Comparison of ENCODE assay signal across 18 cellular contexts in the genomic region with DNA sequence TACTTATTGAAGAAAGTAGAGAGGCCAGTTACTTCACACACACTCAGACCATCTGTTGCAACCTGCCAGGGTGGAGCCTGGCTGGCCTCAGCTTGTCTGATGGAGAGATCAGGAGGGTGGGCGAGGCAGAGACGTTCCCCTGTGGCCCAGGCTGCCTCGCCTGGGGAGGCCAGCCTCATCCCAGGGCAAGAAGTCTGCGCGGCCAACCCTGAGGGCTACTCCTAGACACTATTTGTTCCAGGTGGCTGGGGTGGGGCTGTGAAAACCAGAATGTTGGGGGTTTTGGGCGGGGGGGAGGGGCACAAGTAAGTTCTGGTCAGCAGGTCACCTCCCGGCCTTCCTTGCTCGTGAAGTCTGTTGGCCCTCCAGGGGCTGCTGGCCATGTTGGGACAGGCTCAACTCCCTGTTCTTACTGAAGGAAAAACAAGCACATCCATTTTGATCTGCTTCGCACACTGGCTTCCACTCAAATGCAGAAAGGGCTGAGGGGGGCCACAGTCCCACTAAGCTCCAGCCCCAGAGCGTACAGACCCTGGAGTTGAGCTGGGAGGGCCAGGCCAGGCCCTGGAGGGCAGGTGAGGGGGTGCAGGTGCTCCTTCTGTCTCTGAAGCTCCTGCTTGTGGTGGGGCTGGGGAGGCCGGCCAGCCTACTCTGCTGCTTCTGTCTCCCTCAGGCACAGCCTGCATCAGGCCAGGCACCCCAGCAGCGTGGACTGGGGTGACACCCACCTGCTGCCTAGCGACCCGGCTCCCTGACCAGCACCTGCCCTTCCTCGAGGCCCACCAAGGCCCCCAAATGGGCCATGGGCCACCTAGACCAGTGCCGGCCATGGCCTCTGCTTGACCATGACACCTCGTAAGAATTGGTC. TPM values are rescaled to one million over a fixed set of nuclear protein-coding genes. Genes with fewer than 3 reads are reported as not detected.
DNase-seq lines count a peak whose midpoint lies in the region; ATAC-seq, FAIRE-seq and TF ChIP-seq lines count a peak whose summit lies in the region.
"Had no signal": no experiment of that assay in that cellular context is flagged by ENCODE, and none has a peak within 500 bp of the region (broad histone marks: within the 10 kb centered on the region; RNA-seq: fewer than 3 reads in every experiment).

No MANE protein-coding gene starts in this region.

- H3K4me3 ChIP-seq in CD8-positive, alpha-beta memory T cell (ENCODE audit: low read length): no peak overlapping the region
- H3K4me3 ChIP-seq in GM12878 (no peak overlapping the region), neutrophil (ENCODE audit: low read depth in 1 of 2, low read length in 1 of 2) (no peak overlapping the region), Karpas-422 (ENCODE audit: low read length) (no peak overlapping the region)
- H3K4me3 ChIP-seq: BLaER1, GM23248, lung had no signal

- ATAC-seq in CD4-positive, alpha-beta T cell (ENCODE audit: poor library complexity): no peak
- ATAC-seq in GM12878 (peak; percentile 10), HG03469 (IDR thresholded peaks at IDR 0.05; ENCODE audit: unreplicated experiment) (no peak)
- ATAC-seq: foreskin keratinocyte had no signal

- BruUV-seq in GM12878 (replicated peaks; lab: Mats Ljungman, UMichigan): no TSS peak

- CTCF ChIA-PET in CD4-positive, alpha-beta T cell (lab: Charles Lee): no interaction called here
- CTCF ChIA-PET in CD8-positive, alpha-beta memory T cell (lab: Charles Lee): no interaction called here
- CTCF ChIA-PET in GM12878 (lab: Yijun Ruan, JAX): no interaction called here

- H3K4me1 ChIP-seq in CD8-positive, alpha-beta memory T cell (ENCODE audit: insufficient read depth, low read length): no peaks in the 10 kb centered on the region
- H3K4me1 ChIP-seq in GM12878 (ENCODE audit: control insufficient read depth, insufficient read depth, low read length): no peaks in the 10 kb centered on the region
- no peaks in the 10 kb centered on the region for H3K4me1 ChIP-seq in neutrophil (ENCODE audit: control insufficient read depth in 1 of 2, insufficient read depth in 1 of 2, low read depth in 1 of 2, low read length in 1 of 2)
- H3K4me1 ChIP-seq in Karpas-422 (ENCODE audit: low read length): no peaks in the 10 kb centered on the region
- H3K4me1 ChIP-seq: BLaER1, foreskin keratinocyte had no signal

- FAIRE-seq in GM12878 (lab: Jason Lieb, UNC): no peak
- FAIRE-seq: endometrium, HTR-8/SVneo had no signal

- no peak for TF ChIP-seq POLR2A in GM12878 (IDR thresholded peaks at IDR 0.05; ENCODE audit: low read depth, low read length)

- 85% methylated on average over 13 of the region's 17 CpGs for WGBS in GM12878 (ENCODE audit: insufficient coverage, insufficient replicate concordance, low lambda C conversion rate, missing lambda C conversion rate)

- no peaks in the 10 kb centered on the region; the same call in 1 of the 2 replicates for H4K20me1 ChIP-seq in GM12878 (ENCODE audit: control insufficient read depth, insufficient read depth)
- H4K20me1 ChIP-seq in Karpas-422 (ENCODE audit: insufficient read depth, low read depth, low read length): no peaks in the 10 kb centered on the region

- no peaks in the 10 kb centered on the region for H3K9me3 Mint-ChIP-seq in CD4-positive, alpha-beta T cell
- H3K9me3 Mint-ChIP-seq in CD8-positive, alpha-beta memory T cell: no peaks in the 10 kb centered on the region
- H3K9me3 Mint-ChIP-seq: activated B cell treated with CpG ODN at 0.5 μM for 24 hours, natural killer cell had no signal

- H3K27me3 ChIP-seq in CD4-positive, alpha-beta T cell (ENCODE audit: control insufficient read depth, insufficient read depth, low read length): no peaks in the 10 kb centered on the region
- no peaks in the 10 kb centered on the region for H3K27me3 ChIP-seq in CD8-positive, alpha-beta memory T cell (ENCODE audit: insufficient read depth, low read length, poor library complexity, severe bottlenecking)
- H3K27me3 ChIP-seq in GM12878 (replicated peaks in 1 of 2; ENCODE audit: control insufficient read depth in 2 of 2, insufficient read depth in 2 of 2, low read length in 1 of 2): no peaks in the 10 kb centered on the region
- H3K27me3 ChIP-seq in neutrophil: no peaks in the 10 kb centered on the region
- H3K27me3 ChIP-seq in Karpas-422 (ENCODE audit: low read length): no peaks in the 10 kb centered on the region
- H3K27me3 ChIP-seq: BLaER1, foreskin keratinocyte had no signal

- in situ Hi-C loops in GM12878 (cut with MboI): no loop called here

- H3K36me3 ChIP-seq in CD8-positive, alpha-beta memory T cell (ENCODE audit: insufficient read depth, low read length): peaks cover 39% of the 10 kb centered on the region
- H3K36me3 ChIP-seq in GM12878 (ENCODE audit: control insufficient read depth in 2 of 2, insufficient read depth in 2 of 2, low read length in 1 of 2): peaks cover 11 to 12% of the 10 kb centered on the region in 2 experiments
- H3K36me3 ChIP-seq in neutrophil: peaks cover 91% of the 10 kb centered on the region
- H3K36me3 ChIP-seq in Karpas-422 (ENCODE audit: insufficient read depth, low read length): peaks cover 15% of the 10 kb centered on the region; the same call in 1 of the 2 replicates

- DNase-seq in CD4-positive, alpha-beta T cell: peak in 1 of 10 experiments; percentile 31
- no peak for DNase-seq in CD8-positive, alpha-beta memory T cell
- no peak for DNase-seq in GM12878 (ENCODE audit: low read depth, low spot score)
- no peak for DNase-seq in Karpas-422
- DNase-seq in D341Med (ENCODE audit: low spot score): no peak
- DNase-seq: activated B cell treated with CpG ODN at 0.5 μM for 24 hours; GM23248; natural killer cell; NCI-H1930; NCI-H526 treated with DMSO at 0.1 percent for 48 hours; stimulated activated CD4-positive, alpha-beta T cell treated with anti-CD3 and anti-CD28 coated beads, Interleukin-15, amount 100 ng/mL, for 24 hours had no signal

- H3K4me1 Mint-ChIP-seq in CD4-positive, alpha-beta T cell (ENCODE audit: low read depth): peaks cover 16% of the 10 kb centered on the region
- H3K4me1 Mint-ChIP-seq in CD8-positive, alpha-beta memory T cell: peaks cover 0 to 20% (median 2%) of the 10 kb centered on the region in 3 donors
- H3K4me1 Mint-ChIP-seq: activated B cell treated with CpG ODN at 0.5 μM for 24 hours had no signal

- intact Hi-C loops in CD4-positive, alpha-beta T cell (cut with DNase I, micrococcal nuclease): no loop called here
- intact Hi-C loops in GM12878 (cut with micrococcal nuclease; ENCODE audit: unreplicated experiment): no loop called here

- no peaks in the 10 kb centered on the region for H3K27me3 Mint-ChIP-seq in CD4-positive, alpha-beta T cell
- no peaks in the 10 kb centered on the region for H3K27me3 Mint-ChIP-seq in CD8-positive, alpha-beta memory T cell
- H3K27me3 Mint-ChIP-seq: activated B cell treated with CpG ODN at 0.5 μM for 24 hours had no signal

- no peak for TF ChIP-seq RAD21 in GM12878 (IDR thresholded peaks at IDR 0.05; ENCODE audit: insufficient read depth, low read depth, low read length)

- SMC1A ChIA-PET in GM12878 (lab: Charles Lee; ENCODE audit: uncharacterized antibody, unreplicated experiment): no interaction called here

- TF ChIP-seq EP300 in GM12878 (IDR thresholded peaks at IDR 0.05; ENCODE audit: borderline replicate concordance in 1 of 2, control insufficient read depth in 1 of 2, low read depth in 2 of 2, low read length in 2 of 2): no peak

- no peak overlapping the region for H3K27ac ChIP-seq in CD4-positive, alpha-beta T cell (ENCODE audit: low read depth, low read length)
- no peak overlapping the region for H3K27ac ChIP-seq in CD8-positive, alpha-beta memory T cell (ENCODE audit: low read depth, low read length)
- no peak overlapping the region for H3K27ac ChIP-seq in GM12878 (ENCODE audit: control insufficient read depth, insufficient read depth)
- peak overlapping the region; percentile 38 for H3K27ac ChIP-seq in neutrophil
- H3K27ac ChIP-seq in Karpas-422 (ENCODE audit: low read length): no peak overlapping the region
- H3K27ac ChIP-seq: BLaER1, foreskin keratinocyte, GM23248 had no signal

- H3K36me3 Mint-ChIP-seq in CD4-positive, alpha-beta T cell (ENCODE audit: low read depth): peaks cover 32% of the 10 kb centered on the region
- peaks cover 0 to 49% (median 16%) of the 10 kb centered on the region in 3 donors for H3K36me3 Mint-ChIP-seq in CD8-positive, alpha-beta memory T cell

- no peaks in the 10 kb centered on the region for H3K79me2 ChIP-seq in GM12878 (ENCODE audit: control insufficient read depth, insufficient read depth, low read length)
- H3K79me2 ChIP-seq in Karpas-422 (ENCODE audit: low read length): no peaks in the 10 kb centered on the region

- H3K9me3 ChIP-seq in CD4-positive, alpha-beta T cell (ENCODE audit: control insufficient read depth, low read length): no peaks in the 10 kb centered on the region
- H3K9me3 ChIP-seq in CD8-positive, alpha-beta memory T cell (ENCODE audit: low read length): no peaks in the 10 kb centered on the region
- H3K9me3 ChIP-seq in GM12878 (replicated peaks; ENCODE audit: control insufficient read depth, insufficient read depth, low read length) (no peaks in the 10 kb centered on the region), neutrophil (no peaks in the 10 kb centered on the region), Karpas-422 (ENCODE audit: low read length) (no peaks in the 10 kb centered on the region)
- H3K9me3 ChIP-seq: BLaER1 had no signal

- H3K27ac Mint-ChIP-seq in CD4-positive, alpha-beta T cell: peak overlapping the region; percentile 36
- peak overlapping the region in 6 of 8 donors; percentile 33 to 62 (median 40) for H3K27ac Mint-ChIP-seq in CD8-positive, alpha-beta memory T cell
- H3K27ac Mint-ChIP-seq: activated B cell treated with CpG ODN at 0.5 μM for 24 hours had no signal

- no peaks in the 10 kb centered on the region for H3K9me2 ChIP-seq in Karpas-422 (replicated peaks; ENCODE audit: insufficient read depth, low read length)

- TF ChIP-seq CTCF in CD4-positive, alpha-beta T cell (IDR thresholded peaks at IDR 0.05): no peak
- TF ChIP-seq CTCF in GM12878 (IDR thresholded peaks at IDR 0.05 in 2 of 3, conservative IDR thresholded peaks at IDR 0.05 in 1 of 3; ENCODE audit: control insufficient read depth in 2 of 3, extremely low read depth in 1 of 3, insufficient read depth in 1 of 3, low read depth in 3 of 3, low read length in 3 of 3): no peak
- TF ChIP-seq CTCF in neutrophil (IDR thresholded peaks at IDR 0.05): no peak

- no peak overlapping the region for H3K4me3 Mint-ChIP-seq in CD4-positive, alpha-beta T cell
- H3K4me3 Mint-ChIP-seq in CD8-positive, alpha-beta memory T cell: peak overlapping the region in 1 of 7 donors; percentile 18
- H3K4me3 Mint-ChIP-seq: activated B cell treated with CpG ODN at 0.5 μM for 24 hours, natural killer cell had no signal

- H3K9ac ChIP-seq in GM12878 (ENCODE audit: control insufficient read depth, insufficient read depth, low read length) (no peak overlapping the region), Karpas-422 (ENCODE audit: low read length) (no peak overlapping the region)
- H3K9ac ChIP-seq: BLaER1, GM23248 had no signal

- H3K4me2 ChIP-seq in GM12878 (ENCODE audit: control insufficient read depth, insufficient read depth) (no peak overlapping the region), Karpas-422 (ENCODE audit: low read depth, low read length, poor library complexity, severe bottlenecking) (no peak overlapping the region)
- H3K4me2 ChIP-seq: BLaER1 had no signal

- RAD21 ChIA-PET in GM12878 (lab: Charles Lee; ENCODE audit: unreplicated experiment): no interaction called here

- no peak overlapping the region for H2AFZ ChIP-seq in GM12878 (ENCODE audit: control insufficient read depth, low read depth, low read length)
- H2AFZ ChIP-seq in Karpas-422 (ENCODE audit: low read length): no peak overlapping the region
- H2AFZ ChIP-seq: GM23248 had no signal

- POLR2A ChIA-PET in CD4-positive, alpha-beta T cell (lab: Charles Lee): no interaction called here
- POLR2A ChIA-PET in CD8-positive, alpha-beta memory T cell (lab: Charles Lee): no interaction called here
- POLR2A ChIA-PET in GM12878 (lab: Charles Lee): no interaction called here

RNA-seq across cellular contexts. Expression of a gene that starts 46.6 kb away (rescaled TPM):
- 100 to 1,000 TPM; 109 to 112 TPM for total RNA-seq in CD4-positive, alpha-beta T cell
- 10 to 100 TPM; 36.7 to 37.0 TPM for total RNA-seq in CD8-positive, alpha-beta memory T cell
- polyA plus RNA-seq in CD8-positive, alpha-beta memory T cell: 22.4 TPM
- 321 and 348 TPM in 2 replicates for total RNA-seq in GM12878 (2013; cell fraction: nucleolus; rRNA removed)
- total RNA-seq in GM12878 (2014; rRNA removed): 31.6 and 36.7 TPM in 2 replicates
- total RNA-seq in GM12878 (2014; rRNA removed; fragmentation: Illumina TruSeq; extraction: Trizol): 38.2 and 39.7 TPM in 2 replicates
- 24.7 and 32.3 TPM in 2 replicates for total RNA-seq in GM12878 (2021)
- polyA plus RNA-seq in GM12878 (2011; ENCODE audit: low read depth): 20.6 TPM
- polyA plus RNA-seq in GM12878 (2011; rRNA removed): 50.5 and 60.7 TPM in 2 replicates
- polyA plus RNA-seq in GM12878 (2011; cell fraction: cytosol; rRNA removed): 24.4 and 28.6 TPM in 2 replicates
- 145 and 161 TPM in 2 replicates for polyA plus RNA-seq in GM12878 (2011; cell fraction: nucleus; rRNA removed)
- 25.4 and 30.0 TPM in 2 replicates for polyA plus RNA-seq in GM12878 (2012)
- 48.3 and 67.1 TPM in 2 replicates for polyA plus RNA-seq in GM12878 (2014; fragmentation: Illumina TruSeq; extraction: Trizol)
- 1 to 10 TPM; 4.6 to 6.6 TPM for polyA plus RNA-seq in GM12878 (2014; fragmentation: Nextera tagmentation; extraction: Ambion mirVana)
- 31.0 and 36.8 TPM in 2 replicates for polyA plus RNA-seq in GM12878 (2014; rRNA removed)
- 10 to 100 TPM; 22.5 to 27.4 TPM for polyA plus RNA-seq in GM12878 (2016; fragmentation: Nextera tagmentation; extraction: Ambion mirVana)
- polyA minus RNA-seq in GM12878 (2011; rRNA and poly(A)+ RNA removed): 34.5 and 34.8 TPM in 2 replicates
- polyA minus RNA-seq in GM12878 (2011; cell fraction: cytosol; rRNA and poly(A)+ RNA removed): 8.3 and 12.6 TPM in 2 replicates
- 43.3 and 71.2 TPM in 2 replicates for polyA minus RNA-seq in GM12878 (2011; cell fraction: nucleus; rRNA and poly(A)+ RNA removed)
- total RNA-seq in Karpas-422 (2014; rRNA removed; shearing (Covaris generic); ENCODE audit: low replicate concordance): 49.9 and 74.1 TPM in 2 replicates

RNA-seq across cellular contexts. Expression of a gene that starts 53.9 kb away (rescaled TPM):
- 1 to 10 TPM; 5.6 to 6.9 TPM for total RNA-seq in CD4-positive, alpha-beta T cell
- 100 to 1,000 TPM; 252 to 253 TPM for total RNA-seq in CD8-positive, alpha-beta memory T cell
- polyA plus RNA-seq in CD8-positive, alpha-beta memory T cell: 21.2 TPM
- total RNA-seq in GM12878 (2013; cell fraction: nucleolus; rRNA removed): 12.2 and 17.4 TPM in 2 replicates
- total RNA-seq in GM12878 (2014; rRNA removed): 197 and 220 TPM in 2 replicates
- total RNA-seq in GM12878 (2014; rRNA removed; fragmentation: Illumina TruSeq; extraction: Trizol): 362 and 378 TPM in 2 replicates
- 172 and 182 TPM in 2 replicates for total RNA-seq in GM12878 (2021)
- polyA plus RNA-seq in GM12878 (2011; ENCODE audit: low read depth): 227 TPM
- 628 and 736 TPM in 2 replicates for polyA plus RNA-seq in GM12878 (2011; rRNA removed)
- polyA plus RNA-seq in GM12878 (2011; cell fraction: cytosol; rRNA removed): 532 and 778 TPM in 2 replicates
- polyA plus RNA-seq in GM12878 (2011; cell fraction: nucleus; rRNA removed): 283 and 317 TPM in 2 replicates
- 258 and 269 TPM in 2 replicates for polyA plus RNA-seq in GM12878 (2012)
- 287 and 324 TPM in 2 replicates for polyA plus RNA-seq in GM12878 (2014; fragmentation: Illumina TruSeq; extraction: Trizol)
- 1,000 to 10,000 TPM in 1 of 2 experiments, 100 to 1,000 TPM in 1; 781 to 1,251 TPM for polyA plus RNA-seq in GM12878 (2014; fragmentation: Nextera tagmentation; extraction: Ambion mirVana)
- 215 and 315 TPM in 2 replicates for polyA plus RNA-seq in GM12878 (2014; rRNA removed)
- 100 to 1,000 TPM; 904 to 916 TPM for polyA plus RNA-seq in GM12878 (2016; fragmentation: Nextera tagmentation; extraction: Ambion mirVana)
- polyA minus RNA-seq in GM12878 (2011; rRNA and poly(A)+ RNA removed): 241 and 311 TPM in 2 replicates
- 88.6 and 92.8 TPM in 2 replicates for polyA minus RNA-seq in GM12878 (2011; cell fraction: cytosol; rRNA and poly(A)+ RNA removed)
- polyA minus RNA-seq in GM12878 (2011; cell fraction: nucleus; rRNA and poly(A)+ RNA removed): 23.5 and 28.1 TPM in 2 replicates
- total RNA-seq in Karpas-422 (2014; rRNA removed; shearing (Covaris generic); ENCODE audit: low replicate concordance): 150 and 319 TPM in 2 replicates
